In the genomic region with DNA sequence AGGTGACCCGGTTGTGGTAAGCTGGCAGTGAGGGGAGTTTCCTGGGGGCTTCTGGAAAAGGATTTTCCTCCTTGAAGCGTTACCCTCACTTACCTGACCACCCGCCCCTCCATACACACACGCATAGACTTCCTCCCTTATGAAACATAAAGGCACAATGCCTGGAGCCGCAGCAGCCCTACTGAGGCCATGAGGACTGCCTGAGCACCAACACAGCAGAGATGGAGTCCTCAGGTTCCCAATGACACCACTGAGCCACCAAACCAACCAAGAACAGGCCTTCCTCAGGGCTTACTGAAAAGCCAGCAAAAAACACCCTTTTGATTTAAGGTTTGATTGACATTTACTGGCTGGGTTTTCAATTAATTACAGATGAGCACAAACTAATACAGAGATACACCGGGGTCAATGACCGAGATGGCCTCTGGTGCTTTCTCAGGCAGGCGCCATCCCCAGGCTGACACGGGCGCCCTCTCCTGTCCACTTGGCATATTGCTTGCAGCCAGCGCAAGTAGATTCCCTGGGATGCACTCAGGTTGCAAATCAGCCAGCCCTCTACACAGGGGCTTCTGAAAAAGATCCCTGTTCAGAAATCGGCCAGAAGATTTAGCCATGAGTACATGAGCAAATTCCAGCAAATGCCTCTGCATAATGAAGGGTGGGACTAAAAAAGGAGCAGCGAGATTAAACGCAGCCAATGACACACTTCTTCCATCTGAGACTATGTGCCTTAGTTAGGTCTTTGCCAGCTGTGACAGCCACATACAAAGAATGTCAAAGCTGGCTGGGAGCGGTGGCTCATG, we compare ENCODE assay signal across 8 cellular contexts. TPM values are rescaled to one million over a fixed set of nuclear protein-coding genes. Genes with fewer than 3 reads are reported as not detected.
DNase-seq lines count a peak whose midpoint lies in the region; ATAC-seq and TF ChIP-seq lines count a peak whose summit lies in the region.

No MANE protein-coding gene starts in this region.

- TF ChIP-seq RAD21 in HCT116 (IDR thresholded peaks at IDR 0.05; ENCODE audit: low read depth), result peak; percentile 76

- no peak overlapping the region for H3K4me3 ChIP-seq in AG09309 (ENCODE audit: control insufficient read depth, low read depth, low read length)
- H3K4me3 ChIP-seq in HCT116 (replicated peaks in 1 of 2; ENCODE audit: low read depth in 1 of 2, low read length in 2 of 2), result no peak overlapping the region
- H3K4me3 ChIP-seq in body of pancreas, result no peak overlapping the region
- H3K4me3 ChIP-seq in kidney epithelial cell (ENCODE audit: low read depth, low read length), result no peak overlapping the region

- H3K9me3 ChIP-seq in HCT116 (ENCODE audit: control insufficient read depth in 1 of 2, insufficient read depth in 1 of 2, low read depth in 1 of 2, low read length in 2 of 2), result no peaks in the 10 kb centered on the region
- H3K9me3 ChIP-seq in body of pancreas, result no peaks in the 10 kb centered on the region

- POLR2A ChIA-PET in HCT116 (lab: Charles Lee), result no interaction called here

- BruUV-seq in HCT116 (replicated peaks; lab: Mats Ljungman, UMichigan), result no TSS peak

- TF ChIP-seq POLR2A in HCT116 (IDR thresholded peaks at IDR 0.05; ENCODE audit: borderline replicate concordance, extremely low read depth, insufficient read depth, insufficient read length) (no peak), body of pancreas (IDR thresholded peaks at IDR 0.05) (no peak)

- H3K27me3 ChIP-seq in HCT116 (ENCODE audit: insufficient read depth, low read length) (no peaks in the 10 kb centered on the region), body of pancreas (no peaks in the 10 kb centered on the region), kidney epithelial cell (ENCODE audit: control insufficient read depth, insufficient read depth, low read length) (no peaks in the 10 kb centered on the region)

- ATAC-seq in HCT116 (peak; percentile 84), body of pancreas (peak; percentile 76)

- H3K36me3 ChIP-seq in HCT116 (ENCODE audit: control insufficient read depth in 1 of 2, insufficient read depth in 2 of 2, low read length in 2 of 2), result no peaks in the 10 kb centered on the region
- H3K36me3 ChIP-seq in body of pancreas (replicated peaks in 1 of 2; ENCODE audit: insufficient read depth in 1 of 2, low read depth in 2 of 2), result no peaks in the 10 kb centered on the region
- no peaks in the 10 kb centered on the region for H3K36me3 ChIP-seq in kidney epithelial cell (ENCODE audit: control insufficient read depth, insufficient read depth, low read length)

- no peak for DNase-seq in AG09309 (ENCODE audit: low read depth)
- peak; percentile 24 for DNase-seq in HCT116 (ENCODE audit: low read depth, low spot score)
- peak; percentile 45 for DNase-seq in T-helper 9 cell
- DNase-seq in body of pancreas, result peak; percentile 52 to 70 (median 67)
- DNase-seq in kidney epithelial cell (ENCODE audit: low read depth), result no peak
- peak; percentile 22 to 45 for DNase-seq in stimulated activated CD4-positive, alpha-beta T cell treated with anti-CD3 and anti-CD28 coated beads, Interleukin-4, amount 100 ng/mL, for 4 hours
- DNase-seq in H4 (ENCODE audit: low spot score), result no peak
- no peak for DNase-seq in NCI-H187 treated with DMSO at 0.1 percent for 48 hours (lab: John Stamatoyannopoulos, UW)

- H3K9ac ChIP-seq in HCT116 (ENCODE audit: low read length), result no peak overlapping the region

- no peaks in the 10 kb centered on the region for H4K20me1 ChIP-seq in HCT116 (ENCODE audit: insufficient read depth)

- peak overlapping the region; percentile 60 for H3K4me2 ChIP-seq in HCT116 (ENCODE audit: low read length)

- peak overlapping the region; percentile 25; the same call in 1 of the 2 replicates for H3K27ac ChIP-seq in HCT116 (ENCODE audit: low read depth, low read length)
- H3K27ac ChIP-seq in body of pancreas, result no peak overlapping the region

- TF ChIP-seq CTCF in AG09309 (IDR thresholded peaks at IDR 0.05; ENCODE audit: control insufficient read depth, insufficient read depth, low read depth, low read length, missing control alignments) (peak; percentile 89), HCT116 (IDR thresholded peaks at IDR 0.05 in 2 of 3, conservative IDR thresholded peaks at IDR 0.05 in 1 of 3; ENCODE audit: borderline replicate concordance in 1 of 3, insufficient read depth in 1 of 3, low read depth in 2 of 3, low read length in 2 of 3) (peak; percentile 70 to 96 (median 93); a peak in 5 of 6 replicates), body of pancreas (IDR thresholded peaks at IDR 0.05) (peak; percentile 54 to 72 (median 70)), kidney epithelial cell (IDR thresholded peaks at IDR 0.05; ENCODE audit: insufficient read depth, low read length, poor library complexity, severe bottlenecking) (peak; percentile 86)

- H2AFZ ChIP-seq in HCT116 (ENCODE audit: low read depth, low read length, poor library complexity, severe bottlenecking), result no peak overlapping the region

- peaks cover 31% of the 10 kb centered on the region; the same call in 1 of the 2 replicates for H3K79me2 ChIP-seq in HCT116 (ENCODE audit: insufficient read depth, low read length)

- intact Hi-C loops in HCT116 (cut with micrococcal nuclease), result loop anchor here (1.0 kb wide), 1 partner anchor 47 kb away; no protein-coding TSS in a partner anchor
- intact Hi-C loops in body of pancreas (cut with DNase I), result loop anchor here (10.0 kb wide), 1 partner anchor 55 kb away; no protein-coding TSS in a partner anchor

- RAD21 ChIA-PET in HCT116 (lab: Charles Lee; ENCODE audit: low non-redundant PET in 1 of 2, low total read pairs in 2 of 2, uncharacterized antibody in 2 of 2, unreplicated experiment in 2 of 2), result no interaction called here

- H3K4me1 ChIP-seq in HCT116 (ENCODE audit: control insufficient read depth in 1 of 2, insufficient read depth in 2 of 2, low read length in 2 of 2), result peaks cover 14 to 28% of the 10 kb centered on the region in 2 experiments
- H3K4me1 ChIP-seq in body of pancreas, result peaks cover 5% of the 10 kb centered on the region

- CTCF ChIA-PET in HCT116 (lab: Charles Lee), result interaction anchor here (0.9 to 2.5 kb wide), 4 partner anchors 11 to 84 kb away, joined by 3 to 9 read pairs (median 6); no protein-coding TSS in a partner anchor

- WGBS in body of pancreas, 2 donors, result 53 to 57% methylated on average over 15 of the region's 15 CpGs

- H3K9me2 ChIP-seq in HCT116 (ENCODE audit: insufficient read depth), result no peaks in the 10 kb centered on the region

TF ChIP-seq in HCT116, 20 proteins besides CTCF, POLR2A, EP300 and RAD21:
- TF ChIP-seq EGR1 (IDR thresholded peaks at IDR 0.05; ENCODE audit: low read depth), result no peak
- peak; percentile 25 for TF ChIP-seq YY1 (IDR thresholded peaks at IDR 0.05; ENCODE audit: extremely low read depth, insufficient replicate concordance, low read depth, low read length)
- TF ChIP-seq JUND (IDR thresholded peaks at IDR 0.05), result no peak

RNA-seq across cellular contexts. Expression of gene OPA3, which starts 14.8 kb away (rescaled TPM):
- 11.1 TPM for total RNA-seq in HCT116 (2021; ENCODE audit: unreplicated experiment)
- polyA plus RNA-seq in HCT116 (2012), result 9.3 and 9.9 TPM in 2 replicates
- total RNA-seq in body of pancreas, result 10 to 100 TPM in 1 of 2 donors, 1 to 10 TPM in 1; 4.2 to 22.7 TPM
- 12.3 and 15.5 TPM in 2 replicates for total RNA-seq in kidney epithelial cell
- total RNA-seq in H4 (2014; rRNA removed; shearing (Covaris generic)), result 4.8 and 5.3 TPM in 2 replicates

RNA-seq across cellular contexts. Expression of gene GPR4, which starts 32.2 kb away (rescaled TPM):
- total RNA-seq in HCT116 (2021; ENCODE audit: unreplicated experiment) (0.10 TPM), body of pancreas (1 to 10 TPM in 1 of 2 donors, under 1 TPM in 1; 0.99 to 1.3 TPM), kidney epithelial cell (0.07 TPM in 1 of 2 replicates, not detected in the other)
- 0.04 and 0.13 TPM in 2 replicates for polyA plus RNA-seq in HCT116 (2012)
- not detected in 2 replicates for total RNA-seq in H4 (2014; rRNA removed; shearing (Covaris generic))

Comparison
In these comparisons a context has a peak if more than half of its experiments do, and no peak if none do; other contexts are left out.
1. DNase-seq: peak in HCT116 (single experiment), T-helper 9 cell (single experiment), body of pancreas (4 of 4) and stimulated activated CD4-positive, alpha-beta T cell treated with anti-CD3 and anti-CD28 coated beads, Interleukin-4, amount 100 ng/mL, for 4 hours (2 of 2); none in AG09309 (single experiment), kidney epithelial cell (single experiment), H4 (single experiment) and NCI-H187 treated with DMSO at 0.1 percent for 48 hours (single experiment).
2. Peak in every context shown above with its lines, with median percentiles within 50 percentile points of each other: CTCF ChIP-seq.